Comparison of ENCODE assay signal across 1 cellular context in the genomic region with DNA sequence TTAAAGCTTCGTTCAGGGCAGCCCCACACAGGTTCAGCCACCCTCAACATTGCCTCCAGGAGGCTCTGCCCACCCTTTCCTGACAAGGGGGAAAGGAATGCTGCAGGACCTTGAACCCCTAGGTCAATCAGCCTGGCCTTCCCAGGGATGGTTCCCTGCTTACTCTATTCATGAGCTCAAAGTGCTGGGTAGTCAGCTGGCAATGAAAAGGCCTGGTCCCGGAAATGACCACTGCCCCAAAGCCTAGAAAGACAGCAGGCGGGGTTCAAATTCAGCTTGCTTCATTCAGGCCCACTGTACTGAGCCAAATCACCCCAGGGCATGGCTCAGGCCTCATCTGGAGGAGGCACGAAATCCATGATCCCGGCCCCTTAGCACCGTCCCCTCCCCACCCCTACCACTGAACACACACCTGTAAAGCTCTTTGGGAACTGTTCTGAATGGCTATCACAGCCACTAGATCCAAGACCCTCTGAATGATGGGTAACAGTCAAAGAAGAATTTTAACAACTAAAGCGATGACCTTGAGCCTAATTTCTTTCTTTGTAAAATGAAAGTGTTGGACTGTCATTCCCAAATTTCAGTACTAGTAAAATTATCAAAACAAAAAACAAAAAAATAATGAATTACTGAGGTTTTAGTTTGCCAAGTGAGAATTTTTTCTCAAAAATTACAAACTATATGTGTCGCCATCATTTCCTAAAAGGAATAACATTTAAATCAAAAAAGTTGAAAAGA.
A peak's percentile ranks its signal among the peaks of the same experiment; 100 is the strongest.
TF ChIP-seq lines count a peak whose summit lies in the region.

No MANE protein-coding gene starts in this region.

TF ChIP-seq in HepG2, 621 proteins besides CTCF, POLR2A, EP300 and RAD21 (continued from another document and continues in another):
- TF ChIP-seq, protein P1, sequence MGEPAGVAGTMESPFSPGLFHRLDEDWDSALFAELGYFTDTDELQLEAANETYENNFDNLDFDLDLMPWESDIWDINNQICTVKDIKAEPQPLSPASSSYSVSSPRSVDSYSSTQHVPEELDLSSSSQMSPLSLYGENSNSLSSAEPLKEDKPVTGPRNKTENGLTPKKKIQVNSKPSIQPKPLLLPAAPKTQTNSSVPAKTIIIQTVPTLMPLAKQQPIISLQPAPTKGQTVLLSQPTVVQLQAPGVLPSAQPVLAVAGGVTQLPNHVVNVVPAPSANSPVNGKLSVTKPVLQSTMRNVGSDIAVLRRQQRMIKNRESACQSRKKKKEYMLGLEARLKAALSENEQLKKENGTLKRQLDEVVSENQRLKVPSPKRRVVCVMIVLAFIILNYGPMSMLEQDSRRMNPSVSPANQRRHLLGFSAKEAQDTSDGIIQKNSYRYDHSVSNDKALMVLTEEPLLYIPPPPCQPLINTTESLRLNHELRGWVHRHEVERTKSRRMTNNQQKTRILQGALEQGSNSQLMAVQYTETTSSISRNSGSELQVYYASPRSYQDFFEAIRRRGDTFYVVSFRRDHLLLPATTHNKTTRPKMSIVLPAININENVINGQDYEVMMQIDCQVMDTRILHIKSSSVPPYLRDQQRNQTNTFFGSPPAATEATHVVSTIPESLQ (CRISPR knock-in tag; conservative IDR thresholded peaks at IDR 0.05): no peak
- TF ChIP-seq SOX6 (IDR thresholded peaks at IDR 0.05) (no peak), SOX6 (CRISPR knock-in tag; IDR thresholded peaks at IDR 0.05) (peak; percentile 82), MED8 (CRISPR knock-in tag; IDR thresholded peaks at IDR 0.05; ENCODE audit: insufficient replicate concordance) (no peak), ZBTB8A (CRISPR knock-in tag; IDR thresholded peaks at IDR 0.05; ENCODE audit: borderline replicate concordance, low read depth) (no peak), ZIK1 (CRISPR knock-in tag; IDR thresholded peaks at IDR 0.05; ENCODE audit: borderline replicate concordance, low read depth) (no peak), LCORL (IDR thresholded peaks at IDR 0.05) (no peak), LCORL (CRISPR knock-in tag; IDR thresholded peaks at IDR 0.05) (peak; percentile 91), TOPORS (CRISPR knock-in tag; IDR thresholded peaks at IDR 0.05) (no peak), ZSCAN31 (CRISPR knock-in tag; IDR thresholded peaks at IDR 0.05; ENCODE audit: low read depth) (0 out of 2 replicates have a peak, but pooled peaks have one; percentile 45), ZFP1 (CRISPR knock-in tag; IDR thresholded peaks at IDR 0.05) (peak; percentile 64; the same call in 1 of the 2 replicates), HOXA5 (CRISPR knock-in tag; IDR thresholded peaks at IDR 0.05) (peak; percentile 31; the same call in 1 of the 2 replicates), ZBTB21 (CRISPR knock-in tag; IDR thresholded peaks at IDR 0.05) (no peak; the same call in 1 of the 2 replicates), ZBTB20 (CRISPR knock-in tag; IDR thresholded peaks at IDR 0.05; ENCODE audit: borderline replicate concordance, low read depth) (peak; percentile 24; the same call in 1 of the 2 replicates), KLF13 (CRISPR knock-in tag; IDR thresholded peaks at IDR 0.05) (no peak), BHLHE40 (IDR thresholded peaks at IDR 0.05; ENCODE audit: low read length) (no peak), REXO4 (CRISPR knock-in tag; IDR thresholded peaks at IDR 0.05; ENCODE audit: borderline replicate concordance) (no peak), ZNF737 (CRISPR knock-in tag; IDR thresholded peaks at IDR 0.05; ENCODE audit: borderline replicate concordance) (no peak), RFXAP (CRISPR knock-in tag; IDR thresholded peaks at IDR 0.05; ENCODE audit: borderline replicate concordance) (no peak), TRIM24 (CRISPR knock-in tag; IDR thresholded peaks at IDR 0.05) (no peak), ZNF3 (CRISPR knock-in tag; IDR thresholded peaks at IDR 0.05) (no peak), TGIF2 (CRISPR knock-in tag; IDR thresholded peaks at IDR 0.05) (peak; percentile 69; the same call in 1 of the 2 replicates), RFX3 (CRISPR knock-in tag; IDR thresholded peaks at IDR 0.05) (no peak), FLYWCH1 (CRISPR knock-in tag; IDR thresholded peaks at IDR 0.05) (no peak), ZNF569 (CRISPR knock-in tag; IDR thresholded peaks at IDR 0.05; ENCODE audit: borderline replicate concordance) (no peak), HNRNPLL (IDR thresholded peaks at IDR 0.05; ENCODE audit: low read depth, low read length, poor library complexity, severe bottlenecking) (no peak), ZNF432 (CRISPR knock-in tag; IDR thresholded peaks at IDR 0.05; ENCODE audit: borderline replicate concordance) (no peak), ZNF326 (CRISPR knock-in tag; IDR thresholded peaks at IDR 0.05; ENCODE audit: borderline replicate concordance) (no peak), PHF5A (CRISPR knock-in tag; IDR thresholded peaks at IDR 0.05; ENCODE audit: low read depth, unreplicated experiment) (peak; percentile 95), SRSF4 (IDR thresholded peaks at IDR 0.05; ENCODE audit: low read depth, low read length, poor library complexity, severe bottlenecking) (no peak), TCF12 (IDR thresholded peaks at IDR 0.05) (no peak), TCF12 (CRISPR knock-in tag; IDR thresholded peaks at IDR 0.05) (no peak), ZNF143 (CRISPR knock-in tag; IDR thresholded peaks at IDR 0.05) (no peak), TCF7 (IDR thresholded peaks at IDR 0.05; ENCODE audit: low read depth) (peak; percentile 54), TBX3 (IDR thresholded peaks at IDR 0.05; ENCODE audit: borderline replicate concordance) (no peak), ZNF672 (CRISPR knock-in tag; IDR thresholded peaks at IDR 0.05) (no peak), KDM1A (CRISPR knock-in tag; IDR thresholded peaks at IDR 0.05) (peak; percentile 64), ZNF501 (CRISPR knock-in tag; IDR thresholded peaks at IDR 0.05) (peak; percentile 47; the same call in 1 of the 2 replicates), POLR2AphosphoS5 (IDR thresholded peaks at IDR 0.05; ENCODE audit: low read depth, low read length) (peak; percentile 70)
- TF ChIP-seq, protein P2, sequence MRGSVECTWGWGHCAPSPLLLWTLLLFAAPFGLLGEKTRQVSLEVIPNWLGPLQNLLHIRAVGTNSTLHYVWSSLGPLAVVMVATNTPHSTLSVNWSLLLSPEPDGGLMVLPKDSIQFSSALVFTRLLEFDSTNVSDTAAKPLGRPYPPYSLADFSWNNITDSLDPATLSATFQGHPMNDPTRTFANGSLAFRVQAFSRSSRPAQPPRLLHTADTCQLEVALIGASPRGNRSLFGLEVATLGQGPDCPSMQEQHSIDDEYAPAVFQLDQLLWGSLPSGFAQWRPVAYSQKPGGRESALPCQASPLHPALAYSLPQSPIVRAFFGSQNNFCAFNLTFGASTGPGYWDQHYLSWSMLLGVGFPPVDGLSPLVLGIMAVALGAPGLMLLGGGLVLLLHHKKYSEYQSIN (CRISPR knock-in tag; IDR thresholded peaks at IDR 0.05; ENCODE audit: borderline replicate concordance): no peak
- TF ChIP-seq, protein P3, sequence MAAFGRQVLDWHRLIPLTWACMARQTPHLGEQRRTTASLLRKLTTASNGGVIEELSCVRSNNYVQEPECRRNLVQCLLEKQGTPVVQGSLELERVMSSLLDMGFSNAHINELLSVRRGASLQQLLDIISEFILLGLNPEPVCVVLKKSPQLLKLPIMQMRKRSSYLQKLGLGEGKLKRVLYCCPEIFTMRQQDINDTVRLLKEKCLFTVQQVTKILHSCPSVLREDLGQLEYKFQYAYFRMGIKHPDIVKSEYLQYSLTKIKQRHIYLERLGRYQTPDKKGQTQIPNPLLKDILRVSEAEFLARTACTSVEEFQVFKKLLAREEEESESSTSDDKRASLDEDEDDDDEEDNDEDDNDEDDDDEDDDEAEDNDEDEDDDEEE (CRISPR knock-in tag; IDR thresholded peaks at IDR 0.05): 0 out of 2 replicates have a peak, but pooled peaks have one; percentile 35
- TF ChIP-seq, protein P4, sequence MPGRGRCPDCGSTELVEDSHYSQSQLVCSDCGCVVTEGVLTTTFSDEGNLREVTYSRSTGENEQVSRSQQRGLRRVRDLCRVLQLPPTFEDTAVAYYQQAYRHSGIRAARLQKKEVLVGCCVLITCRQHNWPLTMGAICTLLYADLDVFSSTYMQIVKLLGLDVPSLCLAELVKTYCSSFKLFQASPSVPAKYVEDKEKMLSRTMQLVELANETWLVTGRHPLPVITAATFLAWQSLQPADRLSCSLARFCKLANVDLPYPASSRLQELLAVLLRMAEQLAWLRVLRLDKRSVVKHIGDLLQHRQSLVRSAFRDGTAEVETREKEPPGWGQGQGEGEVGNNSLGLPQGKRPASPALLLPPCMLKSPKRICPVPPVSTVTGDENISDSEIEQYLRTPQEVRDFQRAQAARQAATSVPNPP (CRISPR knock-in tag; IDR thresholded peaks at IDR 0.05): no peak
- TF ChIP-seq, protein P5, sequence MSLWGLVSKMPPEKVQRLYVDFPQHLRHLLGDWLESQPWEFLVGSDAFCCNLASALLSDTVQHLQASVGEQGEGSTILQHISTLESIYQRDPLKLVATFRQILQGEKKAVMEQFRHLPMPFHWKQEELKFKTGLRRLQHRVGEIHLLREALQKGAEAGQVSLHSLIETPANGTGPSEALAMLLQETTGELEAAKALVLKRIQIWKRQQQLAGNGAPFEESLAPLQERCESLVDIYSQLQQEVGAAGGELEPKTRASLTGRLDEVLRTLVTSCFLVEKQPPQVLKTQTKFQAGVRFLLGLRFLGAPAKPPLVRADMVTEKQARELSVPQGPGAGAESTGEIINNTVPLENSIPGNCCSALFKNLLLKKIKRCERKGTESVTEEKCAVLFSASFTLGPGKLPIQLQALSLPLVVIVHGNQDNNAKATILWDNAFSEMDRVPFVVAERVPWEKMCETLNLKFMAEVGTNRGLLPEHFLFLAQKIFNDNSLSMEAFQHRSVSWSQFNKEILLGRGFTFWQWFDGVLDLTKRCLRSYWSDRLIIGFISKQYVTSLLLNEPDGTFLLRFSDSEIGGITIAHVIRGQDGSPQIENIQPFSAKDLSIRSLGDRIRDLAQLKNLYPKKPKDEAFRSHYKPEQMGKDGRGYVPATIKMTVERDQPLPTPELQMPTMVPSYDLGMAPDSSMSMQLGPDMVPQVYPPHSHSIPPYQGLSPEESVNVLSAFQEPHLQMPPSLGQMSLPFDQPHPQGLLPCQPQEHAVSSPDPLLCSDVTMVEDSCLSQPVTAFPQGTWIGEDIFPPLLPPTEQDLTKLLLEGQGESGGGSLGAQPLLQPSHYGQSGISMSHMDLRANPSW (CRISPR knock-in tag; IDR thresholded peaks at IDR 0.05; ENCODE audit: borderline replicate concordance): no peak; the same call in 1 of the 2 replicates
- TF ChIP-seq, protein P6, sequence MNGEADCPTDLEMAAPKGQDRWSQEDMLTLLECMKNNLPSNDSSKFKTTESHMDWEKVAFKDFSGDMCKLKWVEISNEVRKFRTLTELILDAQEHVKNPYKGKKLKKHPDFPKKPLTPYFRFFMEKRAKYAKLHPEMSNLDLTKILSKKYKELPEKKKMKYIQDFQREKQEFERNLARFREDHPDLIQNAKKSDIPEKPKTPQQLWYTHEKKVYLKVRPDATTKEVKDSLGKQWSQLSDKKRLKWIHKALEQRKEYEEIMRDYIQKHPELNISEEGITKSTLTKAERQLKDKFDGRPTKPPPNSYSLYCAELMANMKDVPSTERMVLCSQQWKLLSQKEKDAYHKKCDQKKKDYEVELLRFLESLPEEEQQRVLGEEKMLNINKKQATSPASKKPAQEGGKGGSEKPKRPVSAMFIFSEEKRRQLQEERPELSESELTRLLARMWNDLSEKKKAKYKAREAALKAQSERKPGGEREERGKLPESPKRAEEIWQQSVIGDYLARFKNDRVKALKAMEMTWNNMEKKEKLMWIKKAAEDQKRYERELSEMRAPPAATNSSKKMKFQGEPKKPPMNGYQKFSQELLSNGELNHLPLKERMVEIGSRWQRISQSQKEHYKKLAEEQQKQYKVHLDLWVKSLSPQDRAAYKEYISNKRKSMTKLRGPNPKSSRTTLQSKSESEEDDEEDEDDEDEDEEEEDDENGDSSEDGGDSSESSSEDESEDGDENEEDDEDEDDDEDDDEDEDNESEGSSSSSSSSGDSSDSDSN (CRISPR knock-in tag; IDR thresholded peaks at IDR 0.05): peak; percentile 53
- TF ChIP-seq, protein P7, sequence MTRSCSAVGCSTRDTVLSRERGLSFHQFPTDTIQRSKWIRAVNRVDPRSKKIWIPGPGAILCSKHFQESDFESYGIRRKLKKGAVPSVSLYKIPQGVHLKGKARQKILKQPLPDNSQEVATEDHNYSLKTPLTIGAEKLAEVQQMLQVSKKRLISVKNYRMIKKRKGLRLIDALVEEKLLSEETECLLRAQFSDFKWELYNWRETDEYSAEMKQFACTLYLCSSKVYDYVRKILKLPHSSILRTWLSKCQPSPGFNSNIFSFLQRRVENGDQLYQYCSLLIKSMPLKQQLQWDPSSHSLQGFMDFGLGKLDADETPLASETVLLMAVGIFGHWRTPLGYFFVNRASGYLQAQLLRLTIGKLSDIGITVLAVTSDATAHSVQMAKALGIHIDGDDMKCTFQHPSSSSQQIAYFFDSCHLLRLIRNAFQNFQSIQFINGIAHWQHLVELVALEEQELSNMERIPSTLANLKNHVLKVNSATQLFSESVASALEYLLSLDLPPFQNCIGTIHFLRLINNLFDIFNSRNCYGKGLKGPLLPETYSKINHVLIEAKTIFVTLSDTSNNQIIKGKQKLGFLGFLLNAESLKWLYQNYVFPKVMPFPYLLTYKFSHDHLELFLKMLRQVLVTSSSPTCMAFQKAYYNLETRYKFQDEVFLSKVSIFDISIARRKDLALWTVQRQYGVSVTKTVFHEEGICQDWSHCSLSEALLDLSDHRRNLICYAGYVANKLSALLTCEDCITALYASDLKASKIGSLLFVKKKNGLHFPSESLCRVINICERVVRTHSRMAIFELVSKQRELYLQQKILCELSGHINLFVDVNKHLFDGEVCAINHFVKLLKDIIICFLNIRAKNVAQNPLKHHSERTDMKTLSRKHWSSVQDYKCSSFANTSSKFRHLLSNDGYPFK (CRISPR knock-in tag; IDR thresholded peaks at IDR 0.05; ENCODE audit: borderline replicate concordance): no peak
- TF ChIP-seq, protein P8, sequence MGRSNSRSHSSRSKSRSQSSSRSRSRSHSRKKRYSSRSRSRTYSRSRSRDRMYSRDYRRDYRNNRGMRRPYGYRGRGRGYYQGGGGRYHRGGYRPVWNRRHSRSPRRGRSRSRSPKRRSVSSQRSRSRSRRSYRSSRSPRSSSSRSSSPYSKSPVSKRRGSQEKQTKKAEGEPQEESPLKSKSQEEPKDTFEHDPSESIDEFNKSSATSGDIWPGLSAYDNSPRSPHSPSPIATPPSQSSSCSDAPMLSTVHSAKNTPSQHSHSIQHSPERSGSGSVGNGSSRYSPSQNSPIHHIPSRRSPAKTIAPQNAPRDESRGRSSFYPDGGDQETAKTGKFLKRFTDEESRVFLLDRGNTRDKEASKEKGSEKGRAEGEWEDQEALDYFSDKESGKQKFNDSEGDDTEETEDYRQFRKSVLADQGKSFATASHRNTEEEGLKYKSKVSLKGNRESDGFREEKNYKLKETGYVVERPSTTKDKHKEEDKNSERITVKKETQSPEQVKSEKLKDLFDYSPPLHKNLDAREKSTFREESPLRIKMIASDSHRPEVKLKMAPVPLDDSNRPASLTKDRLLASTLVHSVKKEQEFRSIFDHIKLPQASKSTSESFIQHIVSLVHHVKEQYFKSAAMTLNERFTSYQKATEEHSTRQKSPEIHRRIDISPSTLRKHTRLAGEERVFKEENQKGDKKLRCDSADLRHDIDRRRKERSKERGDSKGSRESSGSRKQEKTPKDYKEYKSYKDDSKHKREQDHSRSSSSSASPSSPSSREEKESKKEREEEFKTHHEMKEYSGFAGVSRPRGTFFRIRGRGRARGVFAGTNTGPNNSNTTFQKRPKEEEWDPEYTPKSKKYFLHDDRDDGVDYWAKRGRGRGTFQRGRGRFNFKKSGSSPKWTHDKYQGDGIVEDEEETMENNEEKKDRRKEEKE (IDR thresholded peaks at IDR 0.05): no peak
- TF ChIP-seq, protein P9, sequence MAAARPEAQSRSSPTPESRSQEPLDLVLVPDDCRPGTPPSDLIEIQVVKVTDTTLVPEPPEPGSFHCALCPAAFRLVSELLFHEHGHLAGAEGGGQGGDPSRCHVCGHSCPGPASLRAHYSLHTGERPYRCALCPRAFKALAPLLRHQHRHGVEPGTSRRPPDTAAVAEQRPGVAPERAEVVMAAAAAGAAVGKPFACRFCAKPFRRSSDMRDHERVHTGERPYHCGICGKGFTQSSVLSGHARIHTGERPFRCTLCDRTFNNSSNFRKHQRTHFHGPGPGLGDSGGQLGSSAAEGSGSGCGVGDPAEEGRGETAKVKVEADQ (CRISPR knock-in tag; IDR thresholded peaks at IDR 0.05; ENCODE audit: borderline replicate concordance): no peak
